ENCODE assay signal across 30 cellular contexts in genomic region chr20:854601-855000, GRCh38. TPM values are rescaled to one million over a fixed set of nuclear protein-coding genes. Genes with fewer than 3 reads are reported as not detected.
A peak's percentile ranks its signal among the peaks of the same experiment; 100 is the strongest.
DNase-seq lines count a peak whose midpoint lies in the region; ATAC-seq and TF ChIP-seq lines count a peak whose summit lies in the region.
"Had no signal": no experiment of that assay in that cellular context is flagged by ENCODE, and none has a peak within 500 bp of the region (broad histone marks: within the 10 kb centered on the region; RNA-seq: fewer than 3 reads in every experiment).

No MANE protein-coding gene starts in this region.

- no peaks in the 10 kb centered on the region for H3K9me3 ChIP-seq in SJCRH30 (replicated peaks)
- H3K9me3 ChIP-seq: BE2C, Caco-2, psoas muscle, uterus had no signal

- no peak overlapping the region for H3K4me3 ChIP-seq in SJCRH30
- H3K4me3 ChIP-seq: psoas muscle, uterus had no signal

- no peak for TF ChIP-seq CTCF in progenitor cell of endocrine pancreas (IDR thresholded peaks at IDR 0.05; ENCODE audit: unreplicated experiment)

- no peak for DNase-seq in activated naive CD4-positive, alpha-beta T cell treated with anti-CD3 and anti-CD28 coated beads, Interleukin-2, amount 10 ng/mL, durations not matched to agents 7 days and 5 days
- no peak for DNase-seq in activated naive CD4-positive, alpha-beta T cell treated with anti-CD3 and anti-CD28 coated beads for 36 hours
- DNase-seq in SJCRH30 (no peak), progenitor cell of endocrine pancreas (ENCODE audit: low spot score, unreplicated experiment) (no peak)
- DNase-seq: activated CD8-positive, alpha-beta memory T cell treated with anti-CD3 and anti-CD28 coated beads, Interleukin-2, amount 10 ng/mL, durations not matched to agents 7 days and 5 days; activated naive CD4-positive, alpha-beta T cell treated with Interleukin-2 at 50 U/mL for 16 hours; activated T-cell treated with anti-CD3 and anti-CD28 coated beads, Interleukin-2, amount 50 U/mL, for 72 hours; amygdala; BE2C; brain microvascular endothelial cell; Caco-2; DMS53; HCEC 1CT; MM.1S; NCI-H1105 treated with DMSO at 0.1 percent for 48 hours; NCI-H187 treated with DMSO at 0.1 percent for 48 hours; NCI-H2171 treated with DMSO at 0.1 percent for 48 hours; NCI-H524; nucleus accumbens; psoas muscle; stimulated activated naive CD8-positive, alpha-beta T cell treated with anti-CD3 and anti-CD28 coated beads, Interleukin-15, amount 100 ng/mL, for 72 hours; uterus had no signal

- ATAC-seq in esophagus mucosa (peak; percentile 34), GM18868 (IDR thresholded peaks at IDR 0.05; ENCODE audit: unreplicated experiment) (no peak), HG03108 (IDR thresholded peaks at IDR 0.05; ENCODE audit: unreplicated experiment) (no peak), HG02588 (IDR thresholded peaks at IDR 0.05; ENCODE audit: unreplicated experiment) (no peak)
- ATAC-seq: activated CD8-positive, alpha-beta memory T cell treated with anti-CD3 and anti-CD28 coated beads, Interleukin-2, amount 10 ng/mL, durations not matched to agents 7 days and 5 days; activated T-cell treated with anti-CD3 and anti-CD28 coated beads, Interleukin-2, amount 50 U/mL, for 72 hours; Right ventricle myocardium inferior; sciatic nerve; stimulated activated naive CD8-positive, alpha-beta T cell treated with anti-CD3 and anti-CD28 coated beads, Interleukin-15, amount 100 ng/mL, for 72 hours had no signal

- H3K4me1 Mint-ChIP-seq in activated naive CD4-positive, alpha-beta T cell treated with anti-CD3 and anti-CD28 coated beads, Interleukin-2, amount 10 ng/mL, durations not matched to agents 7 days and 5 days = peaks cover 99% of the 10 kb centered on the region
- peaks cover 66% of the 10 kb centered on the region for H3K4me1 Mint-ChIP-seq in activated naive CD4-positive, alpha-beta T cell treated with anti-CD3 and anti-CD28 coated beads for 36 hours (ENCODE audit: low read depth)
- H3K4me1 Mint-ChIP-seq in progenitor cell of endocrine pancreas (ENCODE audit: low read depth) = no peaks in the 10 kb centered on the region

- H3K27me3 ChIP-seq in SJCRH30 = no peaks in the 10 kb centered on the region
- H3K27me3 ChIP-seq: BE2C, brain microvascular endothelial cell, uterus had no signal

- H3K27ac Mint-ChIP-seq in activated naive CD4-positive, alpha-beta T cell treated with anti-CD3 and anti-CD28 coated beads, Interleukin-2, amount 10 ng/mL, durations not matched to agents 7 days and 5 days = peak overlapping the region; percentile 88
- H3K27ac Mint-ChIP-seq in activated naive CD4-positive, alpha-beta T cell treated with anti-CD3 and anti-CD28 coated beads for 36 hours = no peak overlapping the region
- H3K27ac Mint-ChIP-seq in progenitor cell of endocrine pancreas = peak overlapping the region; percentile 70
- H3K27ac Mint-ChIP-seq: activated T-cell treated with anti-CD3 and anti-CD28 coated beads, Interleukin-2, amount 50 U/mL, for 72 hours; mesothelial cell of epicardium had no signal

- CTCF ChIA-PET in activated naive CD4-positive, alpha-beta T cell treated with anti-CD3 and anti-CD28 coated beads, Interleukin-2, amount 10 ng/mL, durations not matched to agents 7 days and 5 days (lab: Charles Lee) = no interaction called here
- CTCF ChIA-PET in activated naive CD4-positive, alpha-beta T cell treated with anti-CD3 and anti-CD28 coated beads for 36 hours (lab: Charles Lee) = interaction anchor here (1.2 to 3.2 kb wide), 2 partner anchors 8 to 36 kb away, joined by 5 to 11 read pairs; no protein-coding TSS in a partner anchor

- no peaks in the 10 kb centered on the region for H3K27me3 Mint-ChIP-seq in activated naive CD4-positive, alpha-beta T cell treated with anti-CD3 and anti-CD28 coated beads, Interleukin-2, amount 10 ng/mL, durations not matched to agents 7 days and 5 days
- H3K27me3 Mint-ChIP-seq in activated naive CD4-positive, alpha-beta T cell treated with anti-CD3 and anti-CD28 coated beads for 36 hours (ENCODE audit: low read depth) = no peaks in the 10 kb centered on the region
- H3K27me3 Mint-ChIP-seq in progenitor cell of endocrine pancreas = no peaks in the 10 kb centered on the region
- H3K27me3 Mint-ChIP-seq: activated CD8-positive, alpha-beta memory T cell treated with anti-CD3 and anti-CD28 coated beads, Interleukin-2, amount 10 ng/mL, durations not matched to agents 7 days and 5 days; stimulated activated naive CD8-positive, alpha-beta T cell treated with anti-CD3 and anti-CD28 coated beads, Interleukin-15, amount 100 ng/mL, for 72 hours had no signal

- H3K36me3 Mint-ChIP-seq in activated naive CD4-positive, alpha-beta T cell treated with anti-CD3 and anti-CD28 coated beads, Interleukin-2, amount 10 ng/mL, durations not matched to agents 7 days and 5 days = peaks cover 50% of the 10 kb centered on the region
- no peaks in the 10 kb centered on the region for H3K36me3 Mint-ChIP-seq in activated naive CD4-positive, alpha-beta T cell treated with anti-CD3 and anti-CD28 coated beads for 36 hours (ENCODE audit: low read depth)
- H3K36me3 Mint-ChIP-seq in progenitor cell of endocrine pancreas (ENCODE audit: insufficient read depth) = peaks cover 1% of the 10 kb centered on the region

- H3K9me3 Mint-ChIP-seq in activated naive CD4-positive, alpha-beta T cell treated with anti-CD3 and anti-CD28 coated beads, Interleukin-2, amount 10 ng/mL, durations not matched to agents 7 days and 5 days = peaks cover 11% of the 10 kb centered on the region
- H3K9me3 Mint-ChIP-seq in activated naive CD4-positive, alpha-beta T cell treated with anti-CD3 and anti-CD28 coated beads for 36 hours = no peaks in the 10 kb centered on the region
- H3K9me3 Mint-ChIP-seq in progenitor cell of endocrine pancreas (ENCODE audit: low read depth) = no peaks in the 10 kb centered on the region
- H3K9me3 Mint-ChIP-seq: activated T-cell treated with anti-CD3 and anti-CD28 coated beads, Interleukin-2, amount 50 U/mL, for 72 hours had no signal

- peaks cover under 1% of the 10 kb centered on the region for H3K36me3 ChIP-seq in SJCRH30
- H3K36me3 ChIP-seq: BE2C, brain microvascular endothelial cell, uterus had no signal

- H3K4me1 ChIP-seq in SJCRH30 = peaks cover 36% of the 10 kb centered on the region
- H3K4me1 ChIP-seq: BE2C, Caco-2, psoas muscle, uterus had no signal

- intact Hi-C loops in activated naive CD4-positive, alpha-beta T cell treated with anti-CD3 and anti-CD28 coated beads for 36 hours (cut with micrococcal nuclease) = no loop called here

- peak overlapping the region; percentile 9; the same call in 1 of the 2 replicates for H3K27ac ChIP-seq in SJCRH30
- H3K27ac ChIP-seq: brain microvascular endothelial cell, KMS-11, psoas muscle, uterus had no signal

- H3K4me3 Mint-ChIP-seq in activated naive CD4-positive, alpha-beta T cell treated with anti-CD3 and anti-CD28 coated beads, Interleukin-2, amount 10 ng/mL, durations not matched to agents 7 days and 5 days = no peak overlapping the region
- H3K4me3 Mint-ChIP-seq in activated naive CD4-positive, alpha-beta T cell treated with anti-CD3 and anti-CD28 coated beads for 36 hours = no peak overlapping the region
- no peak overlapping the region for H3K4me3 Mint-ChIP-seq in progenitor cell of endocrine pancreas (ENCODE audit: low read depth)
- H3K4me3 Mint-ChIP-seq: activated CD8-positive, alpha-beta memory T cell treated with anti-CD3 and anti-CD28 coated beads, Interleukin-2, amount 10 ng/mL, durations not matched to agents 7 days and 5 days; activated T-cell treated with anti-CD3 and anti-CD28 coated beads, Interleukin-2, amount 50 U/mL, for 72 hours; mesothelial cell of epicardium had no signal

RNA-seq across cellular contexts. Expression of gene FAM110A, which starts 21.1 kb away (rescaled TPM):
- total RNA-seq in activated naive CD4-positive, alpha-beta T cell treated with anti-CD3 and anti-CD28 coated beads for 36 hours = 10 to 100 TPM; 15.4 to 16.2 TPM
- 44.6 and 45.1 TPM in 2 replicates for total RNA-seq in SJCRH30 (2014; rRNA removed; shearing (Covaris generic))
- total RNA-seq in esophagus mucosa = 32.8 TPM
- total RNA-seq in progenitor cell of endocrine pancreas = 17.4 and 17.9 TPM in 2 replicates
